10 cellular contexts compared by ENCODE assay signal in the genomic region with DNA sequence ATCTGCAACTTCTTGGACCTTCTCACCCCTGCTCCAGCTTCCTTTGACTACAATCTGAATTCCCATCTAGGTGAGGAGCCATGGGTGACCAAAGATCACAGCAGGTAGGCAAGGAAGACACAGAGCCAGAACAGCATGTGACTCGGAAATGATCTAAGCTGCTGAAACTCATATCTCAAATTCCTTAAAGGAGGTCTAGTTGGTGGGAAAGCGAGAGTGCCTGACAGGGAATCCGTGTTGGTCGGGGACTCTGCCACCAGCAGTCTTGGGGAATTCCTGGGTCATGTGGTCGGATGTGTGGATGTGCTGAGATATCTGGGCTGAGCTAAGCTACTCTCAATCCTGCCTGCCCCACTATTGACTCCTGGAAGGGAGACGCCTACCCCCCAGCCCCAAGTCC. TPM values are rescaled to one million over a fixed set of nuclear protein-coding genes. Genes with fewer than 3 reads are reported as not detected.
A peak's percentile ranks its signal among the peaks of the same experiment; 100 is the strongest.
DNase-seq lines count a peak whose midpoint lies in the region; ATAC-seq and TF ChIP-seq lines count a peak whose summit lies in the region.
"Had no signal": no experiment of that assay in that cellular context is flagged by ENCODE, and none has a peak within 500 bp of the region (broad histone marks: within the 10 kb centered on the region; RNA-seq: fewer than 3 reads in every experiment).

No MANE protein-coding gene starts in this region.

- H3K27ac ChIP-seq in SK-N-SH (ENCODE audit: low read depth in 2 of 2, low read length in 1 of 2), result no peak overlapping the region; a peak in 1 of 4 replicates
- H3K27ac ChIP-seq in SJCRH30, result no peak overlapping the region
- H3K27ac ChIP-seq: cardiac muscle cell had no signal

- peaks cover 16% of the 10 kb centered on the region for H3K36me3 Mint-ChIP-seq in activated B cell treated with CpG ODN at 0.5 μM for 24 hours (ENCODE audit: low read depth)
- no peaks in the 10 kb centered on the region for H3K36me3 Mint-ChIP-seq in stimulated activated effector memory CD8-positive, alpha-beta T cell treated with anti-CD3 and anti-CD28 coated beads, Interleukin-12 subunit alpha, Interleukin-12 subunit beta, amount 100 ng/mL, for 72 hours

- ATAC-seq in SK-N-SH treated with all-trans-retinoic acid at 6 μM for 48 hours (no peak), activated B cell treated with CpG ODN at 0.5 μM for 24 hours (ENCODE audit: low read depth) (no peak), Right ventricle myocardium inferior (no peak), HG02588 (IDR thresholded peaks at IDR 0.05; ENCODE audit: unreplicated experiment) (no peak)
- no peak for ATAC-seq in stimulated activated effector memory CD8-positive, alpha-beta T cell treated with anti-CD3 and anti-CD28 coated beads, Interleukin-12 subunit alpha, Interleukin-12 subunit beta, amount 100 ng/mL, for 72 hours

- no peak for DNase-seq in SK-N-SH
- DNase-seq in activated B cell treated with CpG ODN at 0.5 μM for 24 hours, result no peak
- DNase-seq in islet precursor cell, result peak; percentile 92
- DNase-seq in stimulated activated effector memory CD8-positive, alpha-beta T cell treated with anti-CD3 and anti-CD28 coated beads, Interleukin-12 subunit alpha, Interleukin-12 subunit beta, amount 100 ng/mL, for 72 hours (ENCODE audit: low spot score in 2 of 2), result no peak
- no peak for DNase-seq in Right ventricle myocardium inferior (ENCODE audit: missing footprints)
- DNase-seq in SJCRH30, result no peak
- DNase-seq: NCI-H2029 had no signal

- POLR2A ChIA-PET in SK-N-SH (lab: Yijun Ruan, JAX), result interaction anchor here (1.8 kb wide), 1 partner anchor 51 kb away, joined by 12 read pairs; no protein-coding TSS in a partner anchor
- POLR2A ChIA-PET in activated B cell treated with CpG ODN at 0.5 μM for 24 hours (lab: Charles Lee), result interaction anchor here (2.4 to 24.9 kb wide), 3 partner anchors 10 to 37 kb away, joined by 14 to 1622 read pairs (median 46); no protein-coding TSS in a partner anchor

- no peak for TF ChIP-seq RAD21 in SK-N-SH (IDR thresholded peaks at IDR 0.05; ENCODE audit: low read length)

- TF ChIP-seq CTCF in SK-N-SH (IDR thresholded peaks at IDR 0.05), result no peak
- TF ChIP-seq CTCF in activated B cell treated with CpG ODN at 0.5 μM for 24 hours (IDR thresholded peaks at IDR 0.05), result no peak

- no peak for TF ChIP-seq EP300 in SK-N-SH (IDR thresholded peaks at IDR 0.05; ENCODE audit: borderline replicate concordance in 1 of 2, low read depth in 1 of 2, low read length in 1 of 2)

- CTCF ChIA-PET in SK-N-SH (lab: Yijun Ruan, JAX), result interaction anchor here (0.7 to 46.8 kb wide), 29 partner anchors 10 to 506 kb away, joined by 3 to 1368 read pairs (median 6); a partner anchor contains a TSS
- CTCF ChIA-PET in activated B cell treated with CpG ODN at 0.5 μM for 24 hours (lab: Charles Lee), result interaction anchor here (0.8 to 10.2 kb wide), 22 partner anchors 10 to 199 kb away, joined by 3 to 585 read pairs (median 7); no protein-coding TSS in a partner anchor

- H3K9me3 ChIP-seq in SK-N-SH, result no peaks in the 10 kb centered on the region
- no peaks in the 10 kb centered on the region for H3K9me3 ChIP-seq in SJCRH30 (replicated peaks)

- peaks cover 43% of the 10 kb centered on the region for H3K4me1 Mint-ChIP-seq in activated B cell treated with CpG ODN at 0.5 μM for 24 hours
- H3K4me1 Mint-ChIP-seq in stimulated activated effector memory CD8-positive, alpha-beta T cell treated with anti-CD3 and anti-CD28 coated beads, Interleukin-12 subunit alpha, Interleukin-12 subunit beta, amount 100 ng/mL, for 72 hours, result peaks cover 41% of the 10 kb centered on the region

- no peaks in the 10 kb centered on the region for H3F3A ChIP-seq in SK-N-SH (replicated peaks; ENCODE audit: insufficient read depth)

- peaks cover 10% of the 10 kb centered on the region for H3K27me3 Mint-ChIP-seq in activated B cell treated with CpG ODN at 0.5 μM for 24 hours

- intact Hi-C loops in activated B cell treated with CpG ODN at 0.5 μM for 24 hours (cut with micrococcal nuclease) (loop anchor here (1.0 to 5.0 kb wide), 3 partner anchors 14 to 97 kb away; a partner anchor contains a TSS), Right ventricle myocardium inferior (cut with DNase I) (loop anchor here (1.0 kb wide), 1 partner anchor 51 kb away; no protein-coding TSS in a partner anchor)

- H3K9me3 Mint-ChIP-seq in activated B cell treated with CpG ODN at 0.5 μM for 24 hours, result no peaks in the 10 kb centered on the region
- H3K9me3 Mint-ChIP-seq in stimulated activated effector memory CD8-positive, alpha-beta T cell treated with anti-CD3 and anti-CD28 coated beads, Interleukin-12 subunit alpha, Interleukin-12 subunit beta, amount 100 ng/mL, for 72 hours, result no peaks in the 10 kb centered on the region

- H3K4me3 ChIP-seq in SK-N-SH (ENCODE audit: low read depth in 2 of 2, low read length in 1 of 2), result no peak overlapping the region
- no peak overlapping the region for H3K4me3 ChIP-seq in SJCRH30
- H3K4me3 ChIP-seq: cardiac muscle cell had no signal

- H3K27me3 ChIP-seq in SK-N-SH (ENCODE audit: insufficient read depth) (no peaks in the 10 kb centered on the region), SJCRH30 (peaks cover 13% of the 10 kb centered on the region; the same call in 1 of the 2 replicates)
- H3K27me3 ChIP-seq: cardiac muscle cell had no signal

- no peak overlapping the region for H3K4me3 Mint-ChIP-seq in activated B cell treated with CpG ODN at 0.5 μM for 24 hours
- H3K4me3 Mint-ChIP-seq in stimulated activated effector memory CD8-positive, alpha-beta T cell treated with anti-CD3 and anti-CD28 coated beads, Interleukin-12 subunit alpha, Interleukin-12 subunit beta, amount 100 ng/mL, for 72 hours, result no peak overlapping the region

- WGBS in SK-N-SH (ENCODE audit: low lambda C conversion rate), result 40% methylated on average over 6 of the region's 6 CpGs

- peak overlapping the region; percentile 55 for H3K27ac Mint-ChIP-seq in activated B cell treated with CpG ODN at 0.5 μM for 24 hours
- peak overlapping the region; percentile 30 for H3K27ac Mint-ChIP-seq in stimulated activated effector memory CD8-positive, alpha-beta T cell treated with anti-CD3 and anti-CD28 coated beads, Interleukin-12 subunit alpha, Interleukin-12 subunit beta, amount 100 ng/mL, for 72 hours

- no peaks in the 10 kb centered on the region for H3K9me2 ChIP-seq in SK-N-SH

- no peaks in the 10 kb centered on the region; the same call in 1 of the 2 replicates for H4K20me1 ChIP-seq in SK-N-SH (ENCODE audit: insufficient read depth)

- H3K36me3 ChIP-seq in SK-N-SH (replicated peaks in 1 of 2; ENCODE audit: control insufficient read depth in 1 of 2, insufficient read depth in 2 of 2, low read length in 1 of 2) (no peaks in the 10 kb centered on the region), SJCRH30 (no peaks in the 10 kb centered on the region)
- H3K36me3 ChIP-seq: cardiac muscle cell had no signal

- no peak overlapping the region for H2AFZ ChIP-seq in SK-N-SH (ENCODE audit: low read depth)

- H3K9ac ChIP-seq in SK-N-SH, result peak overlapping the region; percentile 27; the same call in 1 of the 2 replicates

- H3K4me1 ChIP-seq in SK-N-SH (ENCODE audit: control insufficient read depth in 1 of 2, insufficient read depth in 2 of 2, low read depth in 1 of 2, low read length in 1 of 2) (peaks cover 6 to 10% of the 10 kb centered on the region in 2 experiments; a peak in 3 of 4 replicates), SJCRH30 (peaks cover 11% of the 10 kb centered on the region; the same call in 1 of the 2 replicates)

- H3K79me2 ChIP-seq in SK-N-SH (ENCODE audit: insufficient read depth), result peaks cover 18% of the 10 kb centered on the region

- H3K4me2 ChIP-seq in SK-N-SH, result peak overlapping the region; percentile 59

TF ChIP-seq in SK-N-SH, 30 proteins besides CTCF, POLR2A, EP300 and RAD21:
- TF ChIP-seq FOSL2 (IDR thresholded peaks at IDR 0.05; ENCODE audit: borderline replicate concordance, low read depth), result no peak
- TF ChIP-seq, protein P1, sequence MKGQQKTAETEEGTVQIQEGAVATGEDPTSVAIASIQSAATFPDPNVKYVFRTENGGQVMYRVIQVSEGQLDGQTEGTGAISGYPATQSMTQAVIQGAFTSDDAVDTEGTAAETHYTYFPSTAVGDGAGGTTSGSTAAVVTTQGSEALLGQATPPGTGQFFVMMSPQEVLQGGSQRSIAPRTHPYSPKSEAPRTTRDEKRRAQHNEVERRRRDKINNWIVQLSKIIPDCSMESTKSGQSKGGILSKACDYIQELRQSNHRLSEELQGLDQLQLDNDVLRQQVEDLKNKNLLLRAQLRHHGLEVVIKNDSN (IDR thresholded peaks at IDR 0.05; ENCODE audit: borderline replicate concordance, low read depth), result 0 out of 2 replicates have a peak, but pooled peaks have one; percentile 30
TF ChIP-seq in SK-N-SH: peak in this region for 1.

TF ChIP-seq in SK-N-SH treated with all-trans-retinoic acid at 6 μM for 48 hours, 23 proteins besides CTCF, POLR2A, EP300 and RAD21:
- TF ChIP-seq ZNF8 (CRISPR knock-in tag; IDR thresholded peaks at IDR 0.05), result no peak
- no peak for TF ChIP-seq ZNF565 (CRISPR knock-in tag; conservative IDR thresholded peaks at IDR 0.05; ENCODE audit: low read depth)

RNA-seq across cellular contexts. Expression of a gene that starts 3.2 kb away (rescaled TPM):
- polyA plus RNA-seq in SK-N-SH (2012; rRNA removed), result 6.8 and 11.1 TPM in 2 replicates
- 4.4 and 6.4 TPM in 2 replicates for polyA plus RNA-seq in SK-N-SH (2012; cell fraction: cytosol; rRNA removed)
- 13.2 and 14.3 TPM in 2 replicates for polyA plus RNA-seq in SK-N-SH (2012; cell fraction: nucleus; rRNA removed)
- 26.1 and 26.2 TPM in 2 replicates for total RNA-seq in activated B cell treated with CpG ODN at 0.5 μM for 24 hours
- 1.1 TPM for total RNA-seq in Right ventricle myocardium inferior
- total RNA-seq in SJCRH30 (2014; rRNA removed; shearing (Covaris generic)), result 2.1 and 2.2 TPM in 2 replicates

RNA-seq across cellular contexts. Expression of a gene that starts 31.9 kb away (rescaled TPM):
- polyA plus RNA-seq in SK-N-SH (2012; rRNA removed), result 0.02 and 0.03 TPM in 2 replicates
- 0.01 and 0.09 TPM in 2 replicates for polyA plus RNA-seq in SK-N-SH (2012; cell fraction: cytosol; rRNA removed)
- 0.07 TPM in 1 of 2 replicates, not detected in the other for polyA plus RNA-seq in SK-N-SH (2012; cell fraction: nucleus; rRNA removed)
- total RNA-seq in activated B cell treated with CpG ODN at 0.5 μM for 24 hours, result 0.07 TPM in 1 of 2 replicates, not detected in the other
- not detected for total RNA-seq in Right ventricle myocardium inferior
- total RNA-seq in SJCRH30 (2014; rRNA removed; shearing (Covaris generic)), result not detected in 2 replicates
